ENCODE assay signal across 20 cellular contexts in the genomic region with DNA sequence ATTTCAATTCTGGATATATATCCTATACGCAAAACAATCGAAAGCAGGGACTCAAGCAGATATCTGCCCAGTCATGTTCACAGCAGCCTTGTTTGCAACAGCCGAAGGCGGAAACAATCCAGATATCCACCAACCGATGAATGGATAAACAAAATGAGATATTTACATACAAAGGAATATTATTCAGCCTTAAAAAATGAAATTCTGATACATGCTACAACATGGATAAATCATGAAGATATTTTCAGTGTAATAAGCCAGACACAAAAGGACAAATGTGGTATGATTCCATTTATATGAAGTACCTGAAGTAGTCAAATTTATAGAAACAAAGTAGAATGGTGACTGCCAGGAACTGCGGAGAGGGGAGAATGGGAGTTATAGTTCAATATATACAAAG.
"Had no signal": no experiment of that assay in that cellular context is flagged by ENCODE, and none has a peak within 500 bp of the region (broad histone marks: within the 10 kb centered on the region; RNA-seq: fewer than 3 reads in every experiment).

No MANE protein-coding gene starts in this region.

- H3K27me3 Mint-ChIP-seq: activated naive CD8-positive, alpha-beta T cell treated with anti-CD3 and anti-CD28 coated beads, Interleukin-2, amount 10 ng/mL, durations not matched to agents 7 days and 5 days; progenitor cell of endocrine pancreas had no signal

- H3K36me3 ChIP-seq: brain microvascular endothelial cell had no signal

- DNase-seq: activated effector memory CD4-positive, alpha-beta T cell treated with anti-CD3 and anti-CD28 coated beads, Interleukin-2, amount 50 U/mL, for 16 hours; activated naive CD8-positive, alpha-beta T cell treated with anti-CD3 and anti-CD28 coated beads, Interleukin-2, amount 10 ng/mL, durations not matched to agents 7 days and 5 days; activated T-cell treated with anti-CD3 and anti-CD28 coated beads, Interleukin-2, amount 50 U/mL, for 1 hour; anterior cingulate cortex; brain microvascular endothelial cell; cortex of kidney; effector CD8-positive, alpha-beta T cell; foreskin keratinocyte; glutamatergic neuron; hypothalamus; mesendoderm; nephron progenitor cell; right cardiac atrium; small intestine; stimulated activated CD4-positive, alpha-beta T cell treated with anti-CD3 and anti-CD28 coated beads, Interleukin-4, amount 100 ng/mL, for 24 hours; stimulated activated CD8-positive, alpha-beta memory T cell treated with anti-CD3 and anti-CD28 coated beads, Interleukin-4, amount 100 ng/mL, for 48 hours; stimulated activated naive CD4-positive, alpha-beta T cell treated with Interleukin-2 at 50 U/mL for 16 hours; substantia nigra had no signal

- H3K4me1 ChIP-seq: foreskin keratinocyte had no signal

- H3K4me3 Mint-ChIP-seq: activated naive CD8-positive, alpha-beta T cell treated with anti-CD3 and anti-CD28 coated beads, Interleukin-2, amount 10 ng/mL, durations not matched to agents 7 days and 5 days; nephron progenitor cell had no signal

- H3K9me3 ChIP-seq: tibial nerve had no signal

- H3K9me3 Mint-ChIP-seq: activated naive CD8-positive, alpha-beta T cell treated with anti-CD3 and anti-CD28 coated beads, Interleukin-2, amount 10 ng/mL, durations not matched to agents 7 days and 5 days had no signal

- H3K4me3 ChIP-seq: tibial nerve had no signal

- H3K4me1 Mint-ChIP-seq: nephron progenitor cell had no signal

- ATAC-seq: foreskin keratinocyte, right cardiac atrium had no signal

- H3K27ac Mint-ChIP-seq: activated naive CD8-positive, alpha-beta T cell treated with anti-CD3 and anti-CD28 coated beads, Interleukin-2, amount 10 ng/mL, durations not matched to agents 7 days and 5 days; nephron progenitor cell; progenitor cell of endocrine pancreas had no signal
